In the genomic region with DNA sequence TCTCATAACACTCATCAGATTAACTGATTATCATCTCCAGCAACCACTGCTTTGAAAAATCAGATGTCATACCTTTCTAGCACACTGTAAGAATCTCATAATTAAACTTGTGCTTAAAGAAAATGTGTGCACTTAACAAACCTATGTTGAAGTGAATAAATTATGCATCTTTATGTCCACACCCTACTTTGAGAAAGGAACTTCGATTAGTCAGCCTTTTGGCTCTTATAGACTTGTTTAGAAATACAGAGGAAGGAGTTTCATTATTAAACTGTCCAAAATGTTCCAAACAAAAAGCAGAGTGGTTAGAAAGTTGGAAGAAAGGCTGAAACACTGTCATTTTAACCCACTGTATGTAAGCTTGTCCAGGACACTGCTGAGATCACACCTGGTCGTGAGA, we compare ENCODE assay signal across 14 cellular contexts.
DNase-seq lines count a peak whose midpoint lies in the region; ATAC-seq and TF ChIP-seq lines count a peak whose summit lies in the region.
"Had no signal": no experiment of that assay in that cellular context is flagged by ENCODE, and none has a peak within 500 bp of the region (broad histone marks: within the 10 kb centered on the region; RNA-seq: fewer than 3 reads in every experiment).

No MANE protein-coding gene starts in this region.

- CTCF ChIA-PET in PC-3 (lab: Charles Lee), result no interaction called here
- CTCF ChIA-PET in activated CD4-positive, alpha-beta memory T cell treated with anti-CD3 and anti-CD28 coated beads, Interleukin-2, amount 10 ng/mL, durations not matched to agents 7 days and 5 days (lab: Charles Lee), result interaction anchor here (0.6 kb wide), 1 partner anchor 71 kb away, joined by 4 read pairs; no protein-coding TSS in a partner anchor

- H3K27me3 Mint-ChIP-seq in T-helper 17 cell, result no peaks in the 10 kb centered on the region
- no peaks in the 10 kb centered on the region for H3K27me3 Mint-ChIP-seq in activated CD4-positive, alpha-beta memory T cell treated with anti-CD3 and anti-CD28 coated beads, Interleukin-2, amount 10 ng/mL, durations not matched to agents 7 days and 5 days
- H3K27me3 Mint-ChIP-seq: B cell; CD4-positive, alpha-beta T cell had no signal

- DNase-seq in PC-3, result no peak
- peak; percentile 9 for DNase-seq in adipocyte (ENCODE audit: low read depth)
- peak; percentile 42 for DNase-seq in fibroblast of mammary gland (ENCODE audit: low read depth)
- DNase-seq in skeletal muscle cell (ENCODE audit: low read depth), result peak; percentile 13
- no peak for DNase-seq in T-helper 17 cell
- DNase-seq in T-helper 1 cell, result no peak
- no peak for DNase-seq in activated CD4-positive, alpha-beta memory T cell treated with anti-CD3 and anti-CD28 coated beads, Interleukin-2, amount 10 ng/mL, durations not matched to agents 7 days and 5 days
- DNase-seq: C1 segment of cervical spinal cord; Calu3; CD4-positive, alpha-beta T cell; DMS 273 treated with DMSO at 0.1 percent for 48 hours; GM23248 had no signal

- intact Hi-C loops in PC-3 (cut with micrococcal nuclease), result no loop called here

- H4K20me1 ChIP-seq in PC-3 (ENCODE audit: low read length), result no peaks in the 10 kb centered on the region

- BruUV-seq in PC-3 (replicated peaks; lab: Mats Ljungman, UMichigan), result no TSS peak

- H3K79me2 ChIP-seq in PC-3 (ENCODE audit: low read length), result no peaks in the 10 kb centered on the region

- H3K9me3 ChIP-seq in PC-3 (ENCODE audit: low read length), result no peaks in the 10 kb centered on the region
- no peaks in the 10 kb centered on the region for H3K9me3 ChIP-seq in adipocyte (ENCODE audit: control insufficient read depth, low read length)
- no peaks in the 10 kb centered on the region for H3K9me3 ChIP-seq in T-helper 17 cell (ENCODE audit: control insufficient read depth, low read length, poor library complexity, severe bottlenecking)

- peaks cover 5% of the 10 kb centered on the region for H3K4me1 ChIP-seq in PC-3 (ENCODE audit: insufficient read depth, low read length)
- peaks cover 22% of the 10 kb centered on the region for H3K4me1 ChIP-seq in adipocyte (ENCODE audit: control insufficient read depth, insufficient read depth, low read length)

- H3K9ac ChIP-seq in PC-3 (ENCODE audit: low read length) (no peak overlapping the region), adipocyte (ENCODE audit: low read length) (no peak overlapping the region)
- H3K9ac ChIP-seq: GM23248 had no signal

- no peak overlapping the region for H2AFZ ChIP-seq in PC-3 (ENCODE audit: low read length)
- H2AFZ ChIP-seq: GM23248 had no signal

- no peaks in the 10 kb centered on the region for H3K36me3 Mint-ChIP-seq in T-helper 17 cell (ENCODE audit: low read depth)
- H3K36me3 Mint-ChIP-seq in activated CD4-positive, alpha-beta memory T cell treated with anti-CD3 and anti-CD28 coated beads, Interleukin-2, amount 10 ng/mL, durations not matched to agents 7 days and 5 days (ENCODE audit: low read depth), result no peaks in the 10 kb centered on the region

- no peak overlapping the region for H3K27ac Mint-ChIP-seq in T-helper 17 cell
- no peak overlapping the region for H3K27ac Mint-ChIP-seq in activated CD4-positive, alpha-beta memory T cell treated with anti-CD3 and anti-CD28 coated beads, Interleukin-2, amount 10 ng/mL, durations not matched to agents 7 days and 5 days
- H3K27ac Mint-ChIP-seq: B cell; CD4-positive, alpha-beta T cell had no signal

- no peak overlapping the region for H3K4me3 Mint-ChIP-seq in T-helper 17 cell
- H3K4me3 Mint-ChIP-seq in activated CD4-positive, alpha-beta memory T cell treated with anti-CD3 and anti-CD28 coated beads, Interleukin-2, amount 10 ng/mL, durations not matched to agents 7 days and 5 days, result no peak overlapping the region
- H3K4me3 Mint-ChIP-seq: B cell; CD4-positive, alpha-beta T cell had no signal

- H3K36me3 ChIP-seq in PC-3 (ENCODE audit: low read depth, low read length), result no peaks in the 10 kb centered on the region
- H3K36me3 ChIP-seq in adipocyte (ENCODE audit: control insufficient read depth, insufficient read depth, low read length, severe bottlenecking), result no peaks in the 10 kb centered on the region

- H3K4me2 ChIP-seq in PC-3 (ENCODE audit: low read length), result 0 out of 2 replicates have a peak overlapping the region, but pooled peaks have one; percentile 5

- POLR2A ChIA-PET in PC-3 (lab: Charles Lee; ENCODE audit: unreplicated experiment), result no interaction called here
- POLR2A ChIA-PET in activated CD4-positive, alpha-beta memory T cell treated with anti-CD3 and anti-CD28 coated beads, Interleukin-2, amount 10 ng/mL, durations not matched to agents 7 days and 5 days (lab: Charles Lee), result no interaction called here

- TF ChIP-seq CTCF in PC-3 (conservative IDR thresholded peaks at IDR 0.05; ENCODE audit: low read depth, low read length) (no peak), fibroblast of mammary gland (conservative IDR thresholded peaks at IDR 0.05; ENCODE audit: control insufficient read depth, insufficient read depth, low read depth, low read length) (no peak)

- ATAC-seq in PC-3 (no peak), T-helper 17 cell (no peak)
- ATAC-seq: HCT116 had no signal

- H3K27ac ChIP-seq in PC-3 (ENCODE audit: low read length), result no peak overlapping the region
- H3K27ac ChIP-seq: GM23248 had no signal

- no peaks in the 10 kb centered on the region for H3F3A ChIP-seq in PC-3 (ENCODE audit: low read length, unreplicated experiment)

- H3K4me1 Mint-ChIP-seq in T-helper 17 cell, result no peaks in the 10 kb centered on the region
- no peaks in the 10 kb centered on the region for H3K4me1 Mint-ChIP-seq in activated CD4-positive, alpha-beta memory T cell treated with anti-CD3 and anti-CD28 coated beads, Interleukin-2, amount 10 ng/mL, durations not matched to agents 7 days and 5 days
- H3K4me1 Mint-ChIP-seq: B cell had no signal

- no peaks in the 10 kb centered on the region for H3K27me3 ChIP-seq in PC-3 (ENCODE audit: low read length)
- H3K27me3 ChIP-seq in adipocyte (replicated peaks; ENCODE audit: control insufficient read depth, insufficient read depth, low read length), result no peaks in the 10 kb centered on the region

- H3K9me3 Mint-ChIP-seq in activated CD4-positive, alpha-beta memory T cell treated with anti-CD3 and anti-CD28 coated beads, Interleukin-2, amount 10 ng/mL, durations not matched to agents 7 days and 5 days, result peaks cover 3% of the 10 kb centered on the region

- no peaks in the 10 kb centered on the region for H3K9me2 ChIP-seq in PC-3 (replicated peaks; ENCODE audit: low read length)

- H3K4me3 ChIP-seq in PC-3 (ENCODE audit: low read length), result no peak overlapping the region
- H3K4me3 ChIP-seq in adipocyte (ENCODE audit: low read length), result peak overlapping the region; percentile 24
- no peak overlapping the region for H3K4me3 ChIP-seq in fibroblast of mammary gland (ENCODE audit: control insufficient read depth, low read depth, low read length)
- H3K4me3 ChIP-seq in skeletal muscle cell (ENCODE audit: low read depth, low read length), result no peak overlapping the region
- H3K4me3 ChIP-seq: GM23248 had no signal

Comparison
In these comparisons a context has a peak if more than half of its experiments do, and no peak if none do; other contexts are left out.
1. DNase-seq: peak in adipocyte (single experiment), fibroblast of mammary gland (single experiment) and skeletal muscle cell (single experiment); none in PC-3 (single experiment), T-helper 17 cell (0 of 3), T-helper 1 cell (0 of 5) and activated CD4-positive, alpha-beta memory T cell treated with anti-CD3 and anti-CD28 coated beads, Interleukin-2, amount 10 ng/mL, durations not matched to agents 7 days and 5 days (single experiment).